ENCODE assay signal across 8 cellular contexts in genomic region chr19:7293795-7294570, GRCh38. TPM values are rescaled to one million over a fixed set of nuclear protein-coding genes. Genes with fewer than 3 reads are reported as not detected.
DNase-seq lines count a peak whose midpoint lies in the region; ATAC-seq and TF ChIP-seq lines count a peak whose summit lies in the region.

TSS of gene INSR (minus strand) at chr19:7294414. CDS start at chr19:7293891, 523 bp downstream.

- H4K20me1 ChIP-seq in DND-41 (ENCODE audit: insufficient read depth, low read length), result peaks cover 17% of the 10 kb centered on the region; the same call in 1 of the 2 replicates
- no peaks in the 10 kb centered on the region for H4K20me1 ChIP-seq in SK-N-SH (ENCODE audit: insufficient read depth)

- no peaks in the 10 kb centered on the region for H3K9me3 ChIP-seq in DND-41 (ENCODE audit: insufficient read depth, low read length, severe bottlenecking)
- no peaks in the 10 kb centered on the region for H3K9me3 ChIP-seq in HAP-1
- no peaks in the 10 kb centered on the region for H3K9me3 ChIP-seq in SK-N-SH

- H3K4me3 ChIP-seq in DND-41 (ENCODE audit: low read depth in 1 of 2, low read length in 2 of 2) (peak within 1 kb of the TSS; percentile 65 to 92; a peak in 3 of 4 replicates), HAP-1 (peak within 1 kb of the TSS; percentile 59), SK-N-SH (ENCODE audit: low read depth in 2 of 2, low read length in 1 of 2) (peak within 1 kb of the TSS; percentile 62 to 72)

- CTCF ChIA-PET in SK-N-SH (lab: Yijun Ruan, JAX), result interaction anchor here (0.7 to 1.3 kb wide), 4 partner anchors 43 to 145 kb away, joined by 3 to 9 read pairs (median 4); no protein-coding TSS in a partner anchor

- no peak for TF ChIP-seq EP300 in SK-N-SH (IDR thresholded peaks at IDR 0.05; ENCODE audit: borderline replicate concordance in 1 of 2, low read depth in 1 of 2, low read length in 1 of 2)

- H3K27ac ChIP-seq in DND-41 (ENCODE audit: low read length), result peak within 1 kb of the TSS; percentile 76
- peak within 1 kb of the TSS in 1 of 2 experiments; percentile 19; a peak in 1 of 4 replicates for H3K27ac ChIP-seq in SK-N-SH (ENCODE audit: low read depth in 2 of 2, low read length in 1 of 2)

- H3K36me3 ChIP-seq in DND-41 (ENCODE audit: insufficient read depth, low read length) (no peaks in the 10 kb centered on the region), HAP-1 (replicated peaks) (no peaks in the 10 kb centered on the region; the same call in 1 of the 2 replicates), SK-N-SH (replicated peaks in 1 of 2; ENCODE audit: control insufficient read depth in 1 of 2, insufficient read depth in 2 of 2, low read length in 1 of 2) (no peaks in the 10 kb centered on the region)

- peaks cover 20% of the 10 kb centered on the region for H3K4me1 ChIP-seq in DND-41 (ENCODE audit: insufficient read depth, low read length)
- peaks cover 4% of the 10 kb centered on the region for H3K4me1 ChIP-seq in HAP-1
- H3K4me1 ChIP-seq in SK-N-SH (ENCODE audit: control insufficient read depth in 1 of 2, insufficient read depth in 2 of 2, low read depth in 1 of 2, low read length in 1 of 2), result peaks cover 5 to 9% of the 10 kb centered on the region in 2 experiments; a peak in 2 of 4 replicates

- peak within 1 kb of the TSS; percentile 89 for H3K9ac ChIP-seq in DND-41 (ENCODE audit: low read depth, low read length)
- H3K9ac ChIP-seq in SK-N-SH, result peak within 1 kb of the TSS; percentile 68

- no peak for TF ChIP-seq CTCF in DND-41 (IDR thresholded peaks at IDR 0.05; ENCODE audit: borderline replicate concordance, extremely low read depth, low read length, poor library complexity, severe bottlenecking)
- no peak for TF ChIP-seq CTCF in SK-N-SH (IDR thresholded peaks at IDR 0.05)

- H3F3A ChIP-seq in SK-N-SH (replicated peaks; ENCODE audit: insufficient read depth), result no peaks in the 10 kb centered on the region

- POLR2A ChIA-PET in SK-N-SH (lab: Yijun Ruan, JAX), result interaction anchor here (0.5 to 1.6 kb wide), 5 partner anchors 93 to 200 kb away, joined by 3 to 13 read pairs (median 3); no protein-coding TSS in a partner anchor

- H2AFZ ChIP-seq in DND-41 (ENCODE audit: low read depth, low read length) (peak within 1 kb of the TSS; percentile 86), SK-N-SH (ENCODE audit: low read depth) (peak within 1 kb of the TSS; percentile 96)

- H3K27me3 ChIP-seq in DND-41 (ENCODE audit: insufficient read depth, low read length, poor library complexity) (no peaks in the 10 kb centered on the region), HAP-1 (ENCODE audit: low read depth) (0 out of 2 replicates have a peak, but pooled peaks cover 2% of the 10 kb centered on the region), SK-N-SH (ENCODE audit: insufficient read depth) (no peaks in the 10 kb centered on the region; the same call in none of the 2 replicates)

- peak; percentile 87 for DNase-seq in DND-41
- peak; percentile 85 to 91 for DNase-seq in HAP-1 (ENCODE audit: low spot score in 2 of 2)
- DNase-seq in MV-4-11 (lab: John Stamatoyannopoulos, UW), result peak; percentile 87
- peak; percentile 99 for DNase-seq in SK-N-SH
- DNase-seq in amygdala (lab: John Stamatoyannopoulos, UW), result peak; percentile 22 to 90 (median 78)
- DNase-seq in left cardiac atrium, result peak; percentile 89
- peak; percentile 85 for DNase-seq in pons (ENCODE audit: low spot score)
- peak; percentile 91 for DNase-seq in ureter (ENCODE audit: low spot score)

- TF ChIP-seq RAD21 in SK-N-SH (IDR thresholded peaks at IDR 0.05; ENCODE audit: low read length), result no peak

- intact Hi-C loops in left cardiac atrium (cut with DNase I), result loop anchor here (1.0 to 10.0 kb wide), 3 partner anchors 96 to 139 kb away; no protein-coding TSS in a partner anchor

- 0% methylated on average over 4 of the region's 108 CpGs for WGBS in SK-N-SH (ENCODE audit: low lambda C conversion rate)

- ATAC-seq in DND-41 (ENCODE audit: insufficient read depth, low read depth), result peak; percentile 90
- peak; percentile 94 to 97 for ATAC-seq in left cardiac atrium

- peaks cover 21% of the 10 kb centered on the region for H3K79me2 ChIP-seq in DND-41 (ENCODE audit: insufficient read depth, low read length)
- no peaks in the 10 kb centered on the region for H3K79me2 ChIP-seq in SK-N-SH (ENCODE audit: insufficient read depth)

- peak within 1 kb of the TSS; percentile 86 for H3K4me2 ChIP-seq in DND-41 (ENCODE audit: insufficient read depth, low read length)
- H3K4me2 ChIP-seq in SK-N-SH, result peak within 1 kb of the TSS; percentile 96

- in situ Hi-C loops in HAP-1 (cut with MboI; ENCODE audit: low sequenced_read_pairs), result no loop called here

- H3K9me2 ChIP-seq in SK-N-SH, result no peaks in the 10 kb centered on the region

TF ChIP-seq in SK-N-SH, 30 proteins besides CTCF, POLR2A, EP300 and RAD21 (continues in another document):
- TF ChIP-seq TCF12 (IDR thresholded peaks at IDR 0.05), result no peak
- no peak for TF ChIP-seq MXI1 (IDR thresholded peaks at IDR 0.05; ENCODE audit: low read depth, low read length)
- TF ChIP-seq FOXJ3 (CRISPR knock-in tag; IDR thresholded peaks at IDR 0.05), result peak; percentile 57; the same call in 1 of the 2 replicates
- TF ChIP-seq SMC3 (IDR thresholded peaks at IDR 0.05; ENCODE audit: low read depth, low read length), result no peak
- no peak for TF ChIP-seq GABPA (IDR thresholded peaks at IDR 0.05; ENCODE audit: low read depth)
- no peak for TF ChIP-seq USF2 (IDR thresholded peaks at IDR 0.05; ENCODE audit: borderline replicate concordance, low read depth, low read length)
- peak; percentile 44; the same call in 1 of the 2 replicates for TF ChIP-seq JUND (IDR thresholded peaks at IDR 0.05)
- no peak for TF ChIP-seq TEAD4 (IDR thresholded peaks at IDR 0.05; ENCODE audit: borderline replicate concordance, insufficient read depth)
- TF ChIP-seq USF1 (IDR thresholded peaks at IDR 0.05; ENCODE audit: borderline replicate concordance, low read depth), result 0 out of 2 replicates have a peak, but pooled peaks have one; percentile 12
- TF ChIP-seq NFIC (IDR thresholded peaks at IDR 0.05; ENCODE audit: borderline replicate concordance), result no peak
- no peak for TF ChIP-seq ELF1 (IDR thresholded peaks at IDR 0.05)
- TF ChIP-seq SIN3A (IDR thresholded peaks at IDR 0.05; ENCODE audit: borderline replicate concordance, low read depth, low read length), result peak; percentile 88; the same call in 1 of the 2 replicates
- no peak for TF ChIP-seq IRF3 (IDR thresholded peaks at IDR 0.05; ENCODE audit: low read depth, low read length)
- TF ChIP-seq POLR2AphosphoS5 (IDR thresholded peaks at IDR 0.05; ENCODE audit: low read depth, low read length), result no peak
- TF ChIP-seq RCOR1 (IDR thresholded peaks at IDR 0.05; ENCODE audit: low read length), result no peak
- no peak for TF ChIP-seq RXRA (IDR thresholded peaks at IDR 0.05; ENCODE audit: borderline replicate concordance, low read depth)
- no peak for TF ChIP-seq GATA2 (CRISPR knock-in tag; IDR thresholded peaks at IDR 0.05)
- no peak for TF ChIP-seq FOSL2 (IDR thresholded peaks at IDR 0.05; ENCODE audit: borderline replicate concordance, low read depth)
- TF ChIP-seq NRF1 (IDR thresholded peaks at IDR 0.05; ENCODE audit: low read depth, low read length), result no peak
- no peak for TF ChIP-seq ZBTB33 (IDR thresholded peaks at IDR 0.05; ENCODE audit: borderline replicate concordance, low read depth)
- TF ChIP-seq MEF2A (IDR thresholded peaks at IDR 0.05; ENCODE audit: borderline replicate concordance, low read depth), result no peak

RNA-seq across cellular contexts. Expression of gene INSR, which starts in this region (rescaled TPM):
- polyA plus RNA-seq in SK-N-SH (2012; rRNA removed), result 1.9 and 3.6 TPM in 2 replicates
- 1.4 and 1.7 TPM in 2 replicates for polyA plus RNA-seq in SK-N-SH (2012; cell fraction: cytosol; rRNA removed)
- polyA plus RNA-seq in SK-N-SH (2012; cell fraction: nucleus; rRNA removed), result 5.0 and 5.6 TPM in 2 replicates
- total RNA-seq in left cardiac atrium (10 to 100 TPM; 44.6 to 52.9 TPM), ureter (78.9 TPM)
